20 cellular contexts compared by ENCODE assay signal in genomic region chr6:119345114-119345513, GRCh38. TPM values are rescaled to one million over a fixed set of nuclear protein-coding genes. Genes with fewer than 3 reads are reported as not detected.
DNase-seq lines count a peak whose midpoint lies in the region; ATAC-seq and TF ChIP-seq lines count a peak whose summit lies in the region.
"Had no signal": no experiment of that assay in that cellular context is flagged by ENCODE, and none has a peak within 500 bp of the region (broad histone marks: within the 10 kb centered on the region; RNA-seq: fewer than 3 reads in every experiment).

No MANE protein-coding gene starts in this region.

- H3K56ac ChIP-seq in mesendoderm (ENCODE audit: low read length), result no peak overlapping the region

- no peak overlapping the region for H4K8ac ChIP-seq in mesendoderm (ENCODE audit: low read depth, low read length)

- H3K27me3 Mint-ChIP-seq in CD4-positive, CD25-positive, alpha-beta regulatory T cell, result no peaks in the 10 kb centered on the region
- H3K27me3 Mint-ChIP-seq in brain, result peaks cover 11% of the 10 kb centered on the region
- H3K27me3 Mint-ChIP-seq: activated CD4-positive, alpha-beta T cell treated with anti-CD3 and anti-CD28 coated beads, Interleukin-2, amount 10 ng/mL, durations not matched to agents 7 days and 5 days had no signal

- H2BK5ac ChIP-seq in mesendoderm (ENCODE audit: low read length), result no peak overlapping the region

- H3K27ac ChIP-seq in CD4-positive, CD25-positive, alpha-beta regulatory T cell (ENCODE audit: insufficient read depth, low read length, poor library complexity, severe bottlenecking), result no peak overlapping the region
- H3K27ac ChIP-seq in HEK293 (ENCODE audit: extremely low read depth, low read depth, low read length), result no peak overlapping the region
- H3K27ac ChIP-seq in mesendoderm (ENCODE audit: low read depth, low read length), result no peak overlapping the region
- H3K27ac ChIP-seq: BLaER1, gastrocnemius medialis, parathyroid adenoma, testis had no signal

- POLR2A ChIA-PET in HEK293 (lab: Yijun Ruan, JAX), result no interaction called here

- H2AK5ac ChIP-seq in mesendoderm (ENCODE audit: low read length), result no peak overlapping the region

- no CpG with 5 or more reads among the region's 2 CpGs for WGBS in mesendoderm (ENCODE audit: extremely low coverage, insufficient coverage, low lambda C conversion rate)

- no peaks in the 10 kb centered on the region for H3K9me3 ChIP-seq in CD4-positive, CD25-positive, alpha-beta regulatory T cell (ENCODE audit: control insufficient read depth in 2 of 2, low read length in 2 of 2)
- H3K9me3 ChIP-seq in HEK293 (ENCODE audit: control insufficient read depth, insufficient read depth, low read depth, low read length), result no peaks in the 10 kb centered on the region
- H3K9me3 ChIP-seq: BLaER1, gastrocnemius medialis, testis had no signal

- H3K4me2 ChIP-seq in mesendoderm (ENCODE audit: low read length), result no peak overlapping the region
- H3K4me2 ChIP-seq: BLaER1 had no signal

- H3K36me3 ChIP-seq in CD4-positive, CD25-positive, alpha-beta regulatory T cell (ENCODE audit: control insufficient read depth, insufficient read depth, low read length), result no peaks in the 10 kb centered on the region
- H3K36me3 ChIP-seq in HEK293 (ENCODE audit: control insufficient read depth in 2 of 2, insufficient read depth in 1 of 2, low read length in 2 of 2) (peaks cover 0 to 20% of the 10 kb centered on the region in 2 experiments; a peak in 1 of 3 replicates), mesendoderm (ENCODE audit: control insufficient read depth, insufficient read depth, low read length) (no peaks in the 10 kb centered on the region)
- H3K36me3 ChIP-seq: BLaER1, gastrocnemius medialis had no signal

- H3K79me2 ChIP-seq in mesendoderm (ENCODE audit: control insufficient read depth, insufficient read depth, low read length), result peaks cover 28% of the 10 kb centered on the region
- H3K79me2 ChIP-seq: parathyroid adenoma had no signal

- H3K27ac Mint-ChIP-seq in CD4-positive, CD25-positive, alpha-beta regulatory T cell, result peak overlapping the region in 2 of 3 donors; percentile 44 to 95
- H3K27ac Mint-ChIP-seq in brain, result no peak overlapping the region
- H3K27ac Mint-ChIP-seq: activated CD4-positive, alpha-beta T cell treated with anti-CD3 and anti-CD28 coated beads, Interleukin-2, amount 10 ng/mL, durations not matched to agents 7 days and 5 days; HFFc6 had no signal

- H3K18ac ChIP-seq in mesendoderm (ENCODE audit: low read length), result no peak overlapping the region

- H3K4me1 Mint-ChIP-seq in CD4-positive, CD25-positive, alpha-beta regulatory T cell, result peaks cover 26 to 71% (median 58%) of the 10 kb centered on the region in 4 donors
- peaks cover 47% of the 10 kb centered on the region for H3K4me1 Mint-ChIP-seq in brain

- TF ChIP-seq CTCF in HEK293 (tag by site-specific recombination; IDR thresholded peaks at IDR 0.05) (no peak), brain (conservative IDR thresholded peaks at IDR 0.05) (no peak)

- H3K9ac ChIP-seq in mesendoderm (ENCODE audit: low read length), result peak overlapping the region; percentile 21
- H3K9ac ChIP-seq: BLaER1, parathyroid adenoma had no signal

- no peak overlapping the region for H2BK15ac ChIP-seq in mesendoderm (replicated peaks; ENCODE audit: low read depth)

- peak overlapping the region; percentile 26 for H3K4me3 ChIP-seq in CD4-positive, CD25-positive, alpha-beta regulatory T cell (ENCODE audit: low read depth, low read length)
- H3K4me3 ChIP-seq in HEK293 (ENCODE audit: low read depth, low read length) (no peak overlapping the region), mesendoderm (ENCODE audit: low read length) (no peak overlapping the region)
- H3K4me3 ChIP-seq: BLaER1, testis had no signal

- no peak overlapping the region for H2BK120ac ChIP-seq in mesendoderm (ENCODE audit: low read depth, low read length)

- no peak overlapping the region for H3K4ac ChIP-seq in mesendoderm (ENCODE audit: low read depth, low read length)

- no peak for DNase-seq in CD4-positive, CD25-positive, alpha-beta regulatory T cell
- DNase-seq in mesendoderm (no peak), HuH-7.5 (ENCODE audit: low spot score) (no peak), nucleus accumbens (lab: John Stamatoyannopoulos, UW) (no peak), 8988T (no peak)
- DNase-seq: activated CD4-positive, alpha-beta T cell treated with anti-CD3 and anti-CD28 coated beads, Interleukin-2, amount 10 ng/mL, durations not matched to agents 7 days and 5 days; activated gamma-delta T cell; gastrocnemius medialis; HFFc6; Kasumi-1; NCI-H146; NCI-H510A; RPMI8226; T-helper 9 cell; testis had no signal

- peaks cover 19% of the 10 kb centered on the region for H3K79me1 ChIP-seq in mesendoderm (ENCODE audit: low read length)

- H3K36me3 Mint-ChIP-seq in CD4-positive, CD25-positive, alpha-beta regulatory T cell, result no peaks in the 10 kb centered on the region
- H3K36me3 Mint-ChIP-seq in brain, result no peaks in the 10 kb centered on the region

- H3K9me3 Mint-ChIP-seq in CD4-positive, CD25-positive, alpha-beta regulatory T cell, result no peaks in the 10 kb centered on the region
- peaks cover 0 to 3% (median 0%) of the 10 kb centered on the region in 5 experiments for H3K9me3 Mint-ChIP-seq in brain
- H3K9me3 Mint-ChIP-seq: activated CD4-positive, alpha-beta T cell treated with anti-CD3 and anti-CD28 coated beads, Interleukin-2, amount 10 ng/mL, durations not matched to agents 7 days and 5 days; HFFc6 had no signal

- peaks cover 36% of the 10 kb centered on the region for H3K4me1 ChIP-seq in CD4-positive, CD25-positive, alpha-beta regulatory T cell (ENCODE audit: control insufficient read depth, insufficient read depth, low read length, poor library complexity, severe bottlenecking)
- H3K4me1 ChIP-seq in HEK293 (ENCODE audit: control insufficient read depth, insufficient read depth, low read length) (peaks cover 10% of the 10 kb centered on the region), mesendoderm (ENCODE audit: control insufficient read depth, low read depth, low read length) (peaks cover 10% of the 10 kb centered on the region)
- H3K4me1 ChIP-seq: parathyroid adenoma had no signal

- no peak overlapping the region for H3K23ac ChIP-seq in mesendoderm (ENCODE audit: low read length)

- H4K5ac ChIP-seq in mesendoderm (ENCODE audit: low read length), result no peak overlapping the region

- CTCF ChIA-PET in HEK293 (lab: Yijun Ruan, JAX), result interaction anchor here (0.6 to 0.7 kb wide), 2 partner anchors 155 to 164 kb away, joined by 3 to 4 read pairs; no protein-coding TSS in a partner anchor

- no peaks in the 10 kb centered on the region for H3K27me3 ChIP-seq in CD4-positive, CD25-positive, alpha-beta regulatory T cell (ENCODE audit: control insufficient read depth, insufficient read depth, low read length)
- H3K27me3 ChIP-seq in mesendoderm (ENCODE audit: insufficient read depth, low read length, poor library complexity), result no peaks in the 10 kb centered on the region
- H3K27me3 ChIP-seq: testis had no signal

- ATAC-seq in CD4-positive, CD25-positive, alpha-beta regulatory T cell (ENCODE audit: low read depth in 2 of 2), result no peak
- no peak for ATAC-seq in GM18858 (IDR thresholded peaks at IDR 0.05; ENCODE audit: unreplicated experiment)
- ATAC-seq: gastrocnemius medialis had no signal

- peak overlapping the region in 2 of 4 donors; percentile 34 to 88 for H3K4me3 Mint-ChIP-seq in CD4-positive, CD25-positive, alpha-beta regulatory T cell
- H3K4me3 Mint-ChIP-seq in brain, result peak overlapping the region in 4 of 5 experiments; percentile 24 to 96 (median 62)
- H3K4me3 Mint-ChIP-seq: activated CD4-positive, alpha-beta T cell treated with anti-CD3 and anti-CD28 coated beads, Interleukin-2, amount 10 ng/mL, durations not matched to agents 7 days and 5 days; HFFc6 had no signal

TF ChIP-seq in HEK293, 187 proteins besides CTCF, POLR2A, EP300 and RAD21:
- TF ChIP-seq ZBTB10 (tag by site-specific recombination; IDR thresholded peaks at IDR 0.05), result no peak
- peak; percentile 29; the same call in 1 of the 2 replicates for TF ChIP-seq PRDM6 (tag by site-specific recombination; IDR thresholded peaks at IDR 0.05)
TF ChIP-seq in HEK293: peak in this region for 1.

RNA-seq across cellular contexts. Expression of gene MAN1A1, which starts 4.4 kb away (rescaled TPM):
- 13.6 TPM for total RNA-seq in CD4-positive, CD25-positive, alpha-beta regulatory T cell
- polyA plus RNA-seq in CD4-positive, CD25-positive, alpha-beta regulatory T cell, result 10 to 100 TPM; 10.7 to 20.6 (median 13.1) TPM
- 1.5 TPM for polyA plus RNA-seq in brain (ENCODE audit: insufficient read depth, low read depth, low replicate concordance)
- polyA plus RNA-seq in mesendoderm (2013, experiment 1 of 2), result 4.5 TPM
- polyA plus RNA-seq in mesendoderm (2013, experiment 2 of 2), result 4.1 TPM

Comparison
In these comparisons a context has a peak if more than half of its experiments do, and no peak if none do; other contexts are left out.
1. H3K27ac Mint-ChIP-seq: peak in CD4-positive, CD25-positive, alpha-beta regulatory T cell (2 of 3); none in brain (0 of 5).